29 cellular contexts compared by ENCODE assay signal in genomic region chr12:96635844-96636243, GRCh38.
A peak's percentile ranks its signal among the peaks of the same experiment; 100 is the strongest.
DNase-seq lines count a peak whose midpoint lies in the region; ATAC-seq and TF ChIP-seq lines count a peak whose summit lies in the region.
"Had no signal": no experiment of that assay in that cellular context is flagged by ENCODE, and none has a peak within 500 bp of the region (broad histone marks: within the 10 kb centered on the region; RNA-seq: fewer than 3 reads in every experiment).

No MANE protein-coding gene starts in this region.

- H3K27ac ChIP-seq in mammary epithelial cell (ENCODE audit: insufficient read depth, low read depth, low read length): no peak overlapping the region
- H3K27ac ChIP-seq: BLaER1, GM23248 had no signal

- H3K36me3 Mint-ChIP-seq in activated naive CD8-positive, alpha-beta T cell treated with anti-CD3 and anti-CD28 coated beads, Interleukin-2, amount 50 U/mL, for 24 hours (ENCODE audit: low read depth): no peaks in the 10 kb centered on the region
- no peaks in the 10 kb centered on the region for H3K36me3 Mint-ChIP-seq in activated naive CD8-positive, alpha-beta T cell treated with anti-CD3 and anti-CD28 coated beads for 36 hours
- no peaks in the 10 kb centered on the region for H3K36me3 Mint-ChIP-seq in T-helper 2 cell treated with Interferon-gamma antibody and Interleukin-4, amounts not matched to agents 5 μg/mL and 100 μg/mL, for 36 hours (ENCODE audit: low read depth)
- H3K36me3 Mint-ChIP-seq: CD4-positive, CD25-positive, alpha-beta regulatory T cell had no signal

- no peak for DNase-seq in activated naive CD8-positive, alpha-beta T cell treated with anti-CD3 and anti-CD28 coated beads, Interleukin-2, amount 50 U/mL, for 24 hours
- DNase-seq in activated naive CD8-positive, alpha-beta T cell treated with anti-CD3 and anti-CD28 coated beads for 36 hours: no peak
- peak; percentile 52 for DNase-seq in LoVo (ENCODE audit: low spot score)
- peak; percentile 45 for DNase-seq in mammary epithelial cell
- DNase-seq in kidney tubule cell (ENCODE audit: low spot score): peak; percentile 17
- no peak for DNase-seq in GM19240 (ENCODE audit: insufficient read length, low spot score)
- no peak for DNase-seq in T-helper 2 cell treated with Interferon-gamma antibody and Interleukin-4, amounts not matched to agents 5 μg/mL and 100 μg/mL, for 36 hours (ENCODE audit: low spot score)
- no peak for DNase-seq in activated T-cell treated with anti-CD3 and anti-CD28 coated beads for 4 hours
- DNase-seq: 8988T; ACHN; CD4-positive, CD25-positive, alpha-beta regulatory T cell; DMS153; DND-41; GM23248; H9; HFFc6; Kasumi-1; NCI-H1092; NCI-H1436; NCI-H187; NCI-H2081 treated with DMSO at 0.1 percent for 48 hours; NCI-H2171; NCI-H226; NCI-H510A; NCI-H69; RPMI8226; SHP77 treated with DMSO at 0.1 percent for 48 hours had no signal

- intact Hi-C loops in mammary epithelial cell (cut with micrococcal nuclease): no loop called here

- in situ Hi-C loops in mammary epithelial cell (cut with MboI; ENCODE audit: low sequenced_read_pairs in 2 of 2): no loop called here

- no peak overlapping the region for H3K4me2 ChIP-seq in mammary epithelial cell (ENCODE audit: insufficient read depth, low read depth, low read length)
- H3K4me2 ChIP-seq: BLaER1 had no signal

- H3K4me1 Mint-ChIP-seq in activated naive CD8-positive, alpha-beta T cell treated with anti-CD3 and anti-CD28 coated beads, Interleukin-2, amount 50 U/mL, for 24 hours: no peaks in the 10 kb centered on the region
- H3K4me1 Mint-ChIP-seq in activated naive CD8-positive, alpha-beta T cell treated with anti-CD3 and anti-CD28 coated beads for 36 hours: no peaks in the 10 kb centered on the region
- H3K4me1 Mint-ChIP-seq in T-helper 2 cell treated with Interferon-gamma antibody and Interleukin-4, amounts not matched to agents 5 μg/mL and 100 μg/mL, for 36 hours (ENCODE audit: low read depth): no peaks in the 10 kb centered on the region
- H3K4me1 Mint-ChIP-seq: CD4-positive, CD25-positive, alpha-beta regulatory T cell; H9 had no signal

- no TSS peak for BruUV-seq in mammary epithelial cell (replicated peaks; lab: Mats Ljungman, UMichigan)

- TF ChIP-seq CTCF in mammary epithelial cell (conservative IDR thresholded peaks at IDR 0.05 in 1 of 2, IDR thresholded peaks at IDR 0.05 in 1 of 2; ENCODE audit: extremely low read depth in 1 of 2, insufficient read depth in 1 of 2, low read depth in 1 of 2, low read length in 2 of 2): no peak

- no peak overlapping the region for H3K4me3 Mint-ChIP-seq in activated naive CD8-positive, alpha-beta T cell treated with anti-CD3 and anti-CD28 coated beads, Interleukin-2, amount 50 U/mL, for 24 hours
- H3K4me3 Mint-ChIP-seq in activated naive CD8-positive, alpha-beta T cell treated with anti-CD3 and anti-CD28 coated beads for 36 hours: no peak overlapping the region
- no peak overlapping the region for H3K4me3 Mint-ChIP-seq in T-helper 2 cell treated with Interferon-gamma antibody and Interleukin-4, amounts not matched to agents 5 μg/mL and 100 μg/mL, for 36 hours
- H3K4me3 Mint-ChIP-seq: CD4-positive, CD25-positive, alpha-beta regulatory T cell; H9; HFFc6 had no signal

- H3K27ac Mint-ChIP-seq in activated naive CD8-positive, alpha-beta T cell treated with anti-CD3 and anti-CD28 coated beads, Interleukin-2, amount 50 U/mL, for 24 hours: no peak overlapping the region
- no peak overlapping the region for H3K27ac Mint-ChIP-seq in activated naive CD8-positive, alpha-beta T cell treated with anti-CD3 and anti-CD28 coated beads for 36 hours
- no peak overlapping the region for H3K27ac Mint-ChIP-seq in T-helper 2 cell treated with Interferon-gamma antibody and Interleukin-4, amounts not matched to agents 5 μg/mL and 100 μg/mL, for 36 hours
- H3K27ac Mint-ChIP-seq: CD4-positive, CD25-positive, alpha-beta regulatory T cell; H9; HFFc6 had no signal

- no peak overlapping the region for H3K4me3 ChIP-seq in mammary epithelial cell (replicated peaks in 1 of 3; ENCODE audit: insufficient read depth in 1 of 3, low read depth in 2 of 3, low read length in 3 of 3)
- H3K4me3 ChIP-seq: BLaER1, GM23248, K562 had no signal

- H3K4me1 ChIP-seq in mammary epithelial cell (ENCODE audit: insufficient read depth, low read length): no peaks in the 10 kb centered on the region
- H3K4me1 ChIP-seq: BLaER1 had no signal

- CTCF ChIA-PET in mammary epithelial cell (lab: Charles Lee; ENCODE audit: low non-redundant PET): no interaction called here

- H3K36me3 ChIP-seq in mammary epithelial cell (ENCODE audit: insufficient read depth, low read length): no peaks in the 10 kb centered on the region
- H3K36me3 ChIP-seq: BLaER1 had no signal

- peak; percentile 40 for ATAC-seq in activated naive CD8-positive, alpha-beta T cell treated with anti-CD3 and anti-CD28 coated beads, Interleukin-2, amount 50 U/mL, for 24 hours
- ATAC-seq: K562 had no signal

- no peaks in the 10 kb centered on the region for H3K27me3 ChIP-seq in mammary epithelial cell (ENCODE audit: insufficient read depth, low read length)
- H3K27me3 ChIP-seq: BLaER1 had no signal

- H3K79me2 ChIP-seq in mammary epithelial cell (ENCODE audit: insufficient read depth, low read length): no peaks in the 10 kb centered on the region

- H2AFZ ChIP-seq in mammary epithelial cell (ENCODE audit: low read depth, low read length): no peak overlapping the region
- H2AFZ ChIP-seq: GM23248 had no signal

- WGBS in mammary epithelial cell (ENCODE audit: low coverage, missing lambda C conversion rate): 37% methylated on average over 3 of the region's 3 CpGs

- dilution Hi-C loops in mammary epithelial cell (cut with HindIII; ENCODE audit: low sequenced_read_pairs): no loop called here

- no peaks in the 10 kb centered on the region for H3K9me3 Mint-ChIP-seq in activated naive CD8-positive, alpha-beta T cell treated with anti-CD3 and anti-CD28 coated beads, Interleukin-2, amount 50 U/mL, for 24 hours
- H3K9me3 Mint-ChIP-seq in activated naive CD8-positive, alpha-beta T cell treated with anti-CD3 and anti-CD28 coated beads for 36 hours: no peaks in the 10 kb centered on the region
- no peaks in the 10 kb centered on the region for H3K9me3 Mint-ChIP-seq in T-helper 2 cell treated with Interferon-gamma antibody and Interleukin-4, amounts not matched to agents 5 μg/mL and 100 μg/mL, for 36 hours
- H3K9me3 Mint-ChIP-seq: H9, HFFc6 had no signal

- peaks cover 22% of the 10 kb centered on the region for H3K27me3 Mint-ChIP-seq in activated naive CD8-positive, alpha-beta T cell treated with anti-CD3 and anti-CD28 coated beads, Interleukin-2, amount 50 U/mL, for 24 hours
- H3K27me3 Mint-ChIP-seq in activated naive CD8-positive, alpha-beta T cell treated with anti-CD3 and anti-CD28 coated beads for 36 hours: peaks cover 25% of the 10 kb centered on the region
- H3K27me3 Mint-ChIP-seq in T-helper 2 cell treated with Interferon-gamma antibody and Interleukin-4, amounts not matched to agents 5 μg/mL and 100 μg/mL, for 36 hours (ENCODE audit: low read depth): no peaks in the 10 kb centered on the region
- H3K27me3 Mint-ChIP-seq: CD4-positive, CD25-positive, alpha-beta regulatory T cell had no signal

- no peak overlapping the region for H3K9ac ChIP-seq in mammary epithelial cell (ENCODE audit: insufficient read depth, low read length)
- H3K9ac ChIP-seq: BLaER1, GM23248 had no signal

- no peaks in the 10 kb centered on the region for H3K9me3 ChIP-seq in mammary epithelial cell (replicated peaks; ENCODE audit: insufficient read depth, low read length)
- H3K9me3 ChIP-seq: BLaER1 had no signal

- H4K20me1 ChIP-seq in mammary epithelial cell (ENCODE audit: insufficient read depth, low read length): no peaks in the 10 kb centered on the region
- H4K20me1 ChIP-seq: BLaER1 had no signal

Comparison
In these comparisons a context has a peak if more than half of its experiments do, and no peak if none do; other contexts are left out.
1. DNase-seq: peak in LoVo (single experiment), mammary epithelial cell (single experiment) and kidney tubule cell (single experiment); none in activated naive CD8-positive, alpha-beta T cell treated with anti-CD3 and anti-CD28 coated beads, Interleukin-2, amount 50 U/mL, for 24 hours (single experiment), activated naive CD8-positive, alpha-beta T cell treated with anti-CD3 and anti-CD28 coated beads for 36 hours (single experiment), GM19240 (single experiment), T-helper 2 cell treated with Interferon-gamma antibody and Interleukin-4, amounts not matched to agents 5 μg/mL and 100 μg/mL, for 36 hours (single experiment) and activated T-cell treated with anti-CD3 and anti-CD28 coated beads for 4 hours (single experiment).